8 cellular contexts compared by ENCODE assay signal in the genomic region with DNA sequence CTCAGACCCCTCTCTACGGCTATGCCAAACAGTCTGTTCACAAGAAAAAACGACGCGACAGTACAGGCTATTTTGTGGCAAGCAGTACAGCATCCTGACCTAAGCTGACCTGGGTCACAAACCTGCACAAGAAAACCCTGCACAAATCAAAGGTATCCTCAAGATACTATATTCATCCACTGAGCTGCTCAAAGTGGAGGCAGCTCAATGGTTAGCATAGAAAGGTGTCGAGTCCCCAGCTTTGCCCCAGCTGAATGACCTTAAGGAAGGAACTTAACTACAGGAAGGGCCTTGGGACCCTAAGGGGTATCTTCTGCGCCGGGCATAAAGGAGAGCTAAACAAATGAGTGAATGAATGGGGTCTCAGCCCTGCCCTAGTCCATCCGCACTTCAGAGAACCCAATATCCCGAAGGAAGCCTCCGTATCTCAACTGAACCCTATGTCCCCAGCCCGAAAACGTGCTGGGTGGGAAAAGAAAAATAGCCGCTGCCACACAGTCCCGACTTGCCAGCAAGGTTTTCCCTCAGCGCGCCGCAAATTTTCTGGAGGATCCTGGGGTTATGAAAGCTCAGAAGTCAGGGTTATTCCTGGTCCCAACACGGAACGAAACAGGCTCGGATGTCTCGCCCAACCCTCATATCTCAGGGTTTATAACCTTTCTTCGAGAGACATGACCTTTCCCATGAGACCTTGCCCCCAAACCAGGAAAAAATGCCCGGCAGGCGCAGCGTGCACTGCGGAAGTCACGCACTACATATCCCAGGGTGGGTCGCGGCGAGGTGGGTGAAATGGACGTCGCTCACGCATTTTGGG. TPM values are rescaled to one million over a fixed set of nuclear protein-coding genes. Genes with fewer than 3 reads are reported as not detected.
DNase-seq lines count a peak whose midpoint lies in the region; ATAC-seq and TF ChIP-seq lines count a peak whose summit lies in the region.

TSS of gene FASTKD1 (minus strand) at position 706 of the 814 bp plus-strand sequence. CDS start 1,836 bp downstream, outside the sequence.

- intact Hi-C loops in adrenal gland (cut with DNase I) = no loop called here
- intact Hi-C loops in heart right ventricle (cut with DNase I) = loop anchor here in 1 of 10 donors (10.0 kb wide), 1 partner anchor 161 kb away; the partner anchor contains the start of gene KLHL23
- intact Hi-C loops in posterior vena cava (cut with DNase I) = no loop called here
- intact Hi-C loops in upper lobe of right lung (cut with DNase I) = no loop called here

- peak; percentile 98 for ATAC-seq in HG02763 (IDR thresholded peaks at IDR 0.05; ENCODE audit: unreplicated experiment)
- peak; percentile 100 for ATAC-seq in T-cell (replicated peaks in 1 of 4)
- ATAC-seq in heart right ventricle = peak; percentile 97 to 100 (median 99)
- ATAC-seq in upper lobe of right lung = peak; percentile 100

- TF ChIP-seq CTCF in GM12875 (IDR thresholded peaks at IDR 0.05; ENCODE audit: borderline replicate concordance, insufficient read depth, low read depth, low read length) = no peak
- no peak for TF ChIP-seq CTCF in adrenal gland (IDR thresholded peaks at IDR 0.05)
- TF ChIP-seq CTCF in heart right ventricle (IDR thresholded peaks at IDR 0.05) = no peak
- no peak for TF ChIP-seq CTCF in upper lobe of right lung (IDR thresholded peaks at IDR 0.05)

- POLR2A ChIA-PET in T-cell (lab: Charles Lee) = interaction anchor here (0.6 to 3.6 kb wide), 7 partner anchors 11 to 1630 kb away, joined by 3 to 34 read pairs (median 9); partner anchors contain the start of gene PPIG (in 2 of the 2)

- H3K4me1 ChIP-seq in adrenal gland (replicated peaks in 1 of 2) = peaks cover 5 to 14% of the 10 kb centered on the region in 2 donors
- peaks cover 0 to 34% (median 25%) of the 10 kb centered on the region in 9 donors for H3K4me1 ChIP-seq in heart right ventricle
- H3K4me1 ChIP-seq in upper lobe of right lung = peaks cover 17% of the 10 kb centered on the region

- H3K9me3 ChIP-seq in adrenal gland (replicated peaks in 1 of 3) = no peaks in the 10 kb centered on the region
- no peaks in the 10 kb centered on the region for H3K9me3 ChIP-seq in heart right ventricle
- H3K9me3 ChIP-seq in upper lobe of right lung = no peaks in the 10 kb centered on the region

- H3K27me3 ChIP-seq in adrenal gland = no peaks in the 10 kb centered on the region
- no peaks in the 10 kb centered on the region for H3K27me3 ChIP-seq in heart right ventricle
- H3K27me3 ChIP-seq in upper lobe of right lung = no peaks in the 10 kb centered on the region

- H3K36me3 ChIP-seq in adrenal gland (replicated peaks in 1 of 2) = no peaks in the 10 kb centered on the region
- H3K36me3 ChIP-seq in heart right ventricle = peaks cover 0 to 18% (median 0%) of the 10 kb centered on the region in 9 donors
- H3K36me3 ChIP-seq in upper lobe of right lung = peaks cover 10% of the 10 kb centered on the region

- H3K27ac ChIP-seq in adrenal gland (peak within 1 kb of the TSS in 3 of 5 donors; percentile 31 to 68 (median 67)), heart right ventricle (peak within 1 kb of the TSS; percentile 41 to 92 (median 86)), upper lobe of right lung (peak within 1 kb of the TSS; percentile 78)

- peaks cover 7% of the 10 kb centered on the region for H3K36me3 Mint-ChIP-seq in T-cell

- TF ChIP-seq POLR2A in adrenal gland (IDR thresholded peaks at IDR 0.05) = peak in 1 of 2 donors; percentile 12

- peak within 1 kb of the TSS; percentile 95 to 99 (median 98) for H3K4me3 Mint-ChIP-seq in T-cell

- 0 to 2% (median 1%) methylated on average over 14 to 33 of the region's 33 CpGs for WGBS in adrenal gland, 4 donors
- WGBS in heart right ventricle, 2 donors = 0% methylated on average over 33 of the region's 33 CpGs

- peak within 1 kb of the TSS; percentile 66 for H3K4me3 ChIP-seq in GM12875 (ENCODE audit: low read depth, low read length)
- peak within 1 kb of the TSS in 3 of 4 donors; percentile 49 to 81 (median 51) for H3K4me3 ChIP-seq in adrenal gland
- peak within 1 kb of the TSS; percentile 62 to 89 (median 74) for H3K4me3 ChIP-seq in heart right ventricle
- peak within 1 kb of the TSS; percentile 81 for H3K4me3 ChIP-seq in upper lobe of right lung

- DNase-seq in NCI-H1436 treated with DMSO at 0.1 percent for 48 hours (lab: John Stamatoyannopoulos, UW) (peak; percentile 60), T-cell (peak; percentile 58 to 90 (median 80)), adrenal gland (peak; percentile 85 to 96 (median 92)), heart right ventricle (peak; percentile 90 to 93), posterior vena cava (ENCODE audit: low spot score) (peak; percentile 96), upper lobe of right lung (peak; percentile 95)

- no peaks in the 10 kb centered on the region for H3K27me3 Mint-ChIP-seq in T-cell

- H3K27ac Mint-ChIP-seq in T-cell = peak within 1 kb of the TSS; percentile 68 to 89

- CTCF ChIA-PET in T-cell (lab: Charles Lee) = interaction anchor here (0.9 to 1.9 kb wide), 10 partner anchors 8 to 252 kb away, joined by 3 to 10 read pairs (median 4); partner anchors contain the start of genes BBS5 (in 1 of the 2), METTL5 (in 1 of the 2) and PPIG (in 1 of the 2)

- no peaks in the 10 kb centered on the region for H3K9me3 Mint-ChIP-seq in T-cell

- peaks cover 20 to 27% (median 23%) of the 10 kb centered on the region in 3 donors for H3K4me1 Mint-ChIP-seq in T-cell

RNA-seq across cellular contexts. Expression of gene FASTKD1, which starts in this region (rescaled TPM):
- total RNA-seq in T-cell (10 to 100 TPM; 17.6 to 26.8 (median 25.2) TPM), adrenal gland (10 to 100 TPM in 6 of 8 donors, 1 to 10 TPM in 2; 5.9 to 25.8 (median 16.2) TPM), heart right ventricle (100 to 1,000 TPM in 1 of 10 donors, 10 to 100 TPM in 9; 42.4 to 101 (median 88.5) TPM), posterior vena cava (10 to 100 TPM; 16.8 to 19.6 TPM), upper lobe of right lung (31.2 TPM)
- polyA plus RNA-seq in adrenal gland (100 to 1,000 TPM in 1 of 3 donors, 10 to 100 TPM in 2; 27.3 to 121 (median 31.0) TPM), heart right ventricle (100 to 1,000 TPM in 1 of 2 donors, 10 to 100 TPM in 1; 56.7 to 243 TPM)

Comparison
In these comparisons a context has a peak if more than half of its experiments do, and no peak if none do; other contexts are left out.
1. Peak in every context shown above with its lines: DNase-seq, ATAC-seq, H3K4me3 ChIP-seq and H3K27ac ChIP-seq.